In the genomic region with DNA sequence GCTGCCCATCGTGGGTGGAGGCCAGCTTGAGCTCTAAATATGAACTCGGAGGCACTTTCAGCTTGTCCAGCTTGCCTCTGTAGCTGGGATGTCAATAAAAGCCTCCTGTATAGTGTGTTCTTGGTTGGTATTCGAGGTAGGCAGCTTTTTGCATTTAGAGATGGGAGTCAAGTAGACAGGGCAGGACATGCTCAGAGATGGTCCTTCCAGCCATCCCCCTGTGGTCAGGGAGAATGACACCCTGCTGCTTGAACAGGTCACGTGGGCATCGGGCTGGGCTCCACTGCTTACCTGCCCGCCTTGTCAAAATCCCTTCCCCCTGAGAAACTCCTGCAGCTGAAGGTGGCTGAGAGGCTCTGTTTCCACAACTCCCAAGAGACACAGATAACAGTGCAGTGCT, we compare ENCODE assay signal across 23 cellular contexts.
"Had no signal": no experiment of that assay in that cellular context is flagged by ENCODE, and none has a peak within 500 bp of the region (broad histone marks: within the 10 kb centered on the region; RNA-seq: fewer than 3 reads in every experiment).

No MANE protein-coding gene starts in this region.

- H3K9me3 Mint-ChIP-seq: activated CD4-positive, alpha-beta T cell treated with anti-CD3 and anti-CD28 coated beads, Interleukin-2, amount 10 ng/mL, durations not matched to agents 7 days and 5 days; activated naive CD4-positive, alpha-beta T cell treated with anti-CD3 and anti-CD28 coated beads for 36 hours; activated naive CD4-positive, alpha-beta T cell treated with anti-CD3 and anti-CD28 coated beads, Interleukin-2, amount 50 U/mL, for 72 hours; activated T-cell treated with anti-CD3 and anti-CD28 coated beads, Interleukin-2, amount 50 U/mL, for 4 hours; activated T-helper 1 cell treated with anti-CD3 and anti-CD28 coated beads, Interleukin-12 subunit alpha, Interleukin-12 subunit beta, Interleukin-2, Interleukin-4 antibody, amounts not matched to agents 30 ng/mL and 10 ng/mL and 1 ng/mL, durations not matched to agents 14 hours and 24 hours and 36 hours had no signal

- H3K27ac Mint-ChIP-seq: activated CD4-positive, alpha-beta T cell treated with anti-CD3 and anti-CD28 coated beads, Interleukin-2, amount 10 ng/mL, durations not matched to agents 7 days and 5 days; activated CD8-positive, alpha-beta T cell treated with anti-CD3 and anti-CD28 coated beads, Interleukin-2, amount 10 ng/mL, durations not matched to agents 7 days and 5 days; activated naive CD4-positive, alpha-beta T cell treated with anti-CD3 and anti-CD28 coated beads for 36 hours; activated T-helper 1 cell treated with anti-CD3 and anti-CD28 coated beads, Interleukin-12 subunit alpha, Interleukin-12 subunit beta, Interleukin-2, Interleukin-4 antibody, amounts not matched to agents 30 ng/mL and 10 ng/mL and 1 ng/mL, durations not matched to agents 14 hours and 24 hours and 36 hours had no signal

- H3K36me3 Mint-ChIP-seq: activated naive CD4-positive, alpha-beta T cell treated with anti-CD3 and anti-CD28 coated beads, Interleukin-2, amount 50 U/mL, for 72 hours had no signal

- H3K4me3 Mint-ChIP-seq: activated CD4-positive, alpha-beta T cell treated with anti-CD3 and anti-CD28 coated beads, Interleukin-2, amount 10 ng/mL, durations not matched to agents 7 days and 5 days; activated CD8-positive, alpha-beta T cell treated with anti-CD3 and anti-CD28 coated beads, Interleukin-2, amount 10 ng/mL, durations not matched to agents 7 days and 5 days; activated naive CD4-positive, alpha-beta T cell treated with anti-CD3 and anti-CD28 coated beads for 36 hours; activated T-cell treated with anti-CD3 and anti-CD28 coated beads, Interleukin-2, amount 50 U/mL, for 4 hours; activated T-helper 1 cell treated with anti-CD3 and anti-CD28 coated beads, Interleukin-12 subunit alpha, Interleukin-12 subunit beta, Interleukin-2, Interleukin-4 antibody, amounts not matched to agents 30 ng/mL and 10 ng/mL and 1 ng/mL, durations not matched to agents 14 hours and 24 hours and 36 hours had no signal

- H3K27me3 Mint-ChIP-seq: activated CD4-positive, alpha-beta T cell treated with anti-CD3 and anti-CD28 coated beads, Interleukin-2, amount 10 ng/mL, durations not matched to agents 7 days and 5 days had no signal

- ATAC-seq: activated CD8-positive, alpha-beta T cell treated with anti-CD3 and anti-CD28 coated beads, Interleukin-2, amount 10 ng/mL, durations not matched to agents 7 days and 5 days; activated naive CD4-positive, alpha-beta T cell treated with anti-CD3 and anti-CD28 coated beads, Interleukin-2, amount 50 U/mL, for 72 hours; activated T-cell treated with anti-CD3 and anti-CD28 coated beads, Interleukin-2, amount 50 U/mL, for 4 hours; body of pancreas; Panc1 had no signal

- H3K4me1 Mint-ChIP-seq: activated CD4-positive, alpha-beta T cell treated with anti-CD3 and anti-CD28 coated beads, Interleukin-2, amount 10 ng/mL, durations not matched to agents 7 days and 5 days had no signal

- DNase-seq: activated CD4-positive, alpha-beta T cell treated with anti-CD3 and anti-CD28 coated beads, Interleukin-2, amount 10 ng/mL, durations not matched to agents 7 days and 5 days; activated CD4-positive, alpha-beta T cell treated with anti-CD3 and anti-CD28 coated beads, Interleukin-2, amount 50 U/mL, for 48 hours; activated CD8-positive, alpha-beta T cell treated with anti-CD3 and anti-CD28 coated beads, Interleukin-2, amount 10 ng/mL, durations not matched to agents 7 days and 5 days; activated gamma-delta T cell treated with Interleukin-2 at 50 U/mL for 16 hours; activated naive CD4-positive, alpha-beta T cell treated with anti-CD3 and anti-CD28 coated beads for 36 hours; activated T-cell treated with anti-CD3 and anti-CD28 coated beads, Interleukin-2, amount 50 U/mL, for 4 hours; adrenal gland; body of pancreas; Karpas-422; KBM-7; NCI-H1105; NCI-H1417 treated with DMSO at 0.1 percent for 48 hours; NCI-H187 treated with DMSO at 0.1 percent for 48 hours; NCI-H2081; NCI-H345; NCI-H524 treated with DMSO at 0.1 percent for 48 hours; SHP77; SJCRH30; T1000; WERI-Rb-1 had no signal
